ENCODE assay signal across 1 cellular context in genomic region chr11:66114957-66115356, GRCh38.
TF ChIP-seq lines count a peak whose summit lies in the region.

No MANE protein-coding gene starts in this region.

TF ChIP-seq in HEK293, 187 proteins besides CTCF, POLR2A, EP300 and RAD21:
- peak; percentile 56; the same call in 1 of the 2 replicates for TF ChIP-seq GLIS1 (tag by site-specific recombination; IDR thresholded peaks at IDR 0.05)
